ENCODE assay signal across 1 cellular context in genomic region chr10:28375399-28376354, GRCh38.
TF ChIP-seq lines count a peak whose summit lies in the region.

No MANE protein-coding gene starts in this region.

TF ChIP-seq in HCT116, 20 proteins besides CTCF, POLR2A, EP300 and RAD21:
- TF ChIP-seq FOSL1 (IDR thresholded peaks at IDR 0.05; ENCODE audit: low read depth) (peak; percentile 88), SRF (IDR thresholded peaks at IDR 0.05; ENCODE audit: low read depth) (peak; percentile 68; the same call in 1 of the 2 replicates), SP1 (IDR thresholded peaks at IDR 0.05; ENCODE audit: low read depth) (peak; percentile 94), CBX3 (IDR thresholded peaks at IDR 0.05; ENCODE audit: low read depth) (peak; percentile 92), POLR2AphosphoS5 (IDR thresholded peaks at IDR 0.05; ENCODE audit: low read depth, low read length) (peak; percentile 57; the same call in 1 of the 2 replicates), JUND (IDR thresholded peaks at IDR 0.05) (peak; percentile 93), ELF1 (IDR thresholded peaks at IDR 0.05; ENCODE audit: borderline replicate concordance, low read depth) (no peak), TCF7L2 (IDR thresholded peaks at IDR 0.05; ENCODE audit: borderline replicate concordance, extremely low read depth, insufficient read depth, insufficient read length) (no peak), CEBPB (IDR thresholded peaks at IDR 0.05; ENCODE audit: low read depth) (peak; percentile 39), ZNF274 (IDR thresholded peaks at IDR 0.05; ENCODE audit: low read depth, low read length) (no peak)
- TF ChIP-seq, protein P1, sequence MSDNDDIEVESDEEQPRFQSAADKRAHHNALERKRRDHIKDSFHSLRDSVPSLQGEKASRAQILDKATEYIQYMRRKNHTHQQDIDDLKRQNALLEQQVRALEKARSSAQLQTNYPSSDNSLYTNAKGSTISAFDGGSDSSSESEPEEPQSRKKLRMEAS (IDR thresholded peaks at IDR 0.05) = peak; percentile 48; the same call in 1 of the 2 replicates
